In the genomic region with DNA sequence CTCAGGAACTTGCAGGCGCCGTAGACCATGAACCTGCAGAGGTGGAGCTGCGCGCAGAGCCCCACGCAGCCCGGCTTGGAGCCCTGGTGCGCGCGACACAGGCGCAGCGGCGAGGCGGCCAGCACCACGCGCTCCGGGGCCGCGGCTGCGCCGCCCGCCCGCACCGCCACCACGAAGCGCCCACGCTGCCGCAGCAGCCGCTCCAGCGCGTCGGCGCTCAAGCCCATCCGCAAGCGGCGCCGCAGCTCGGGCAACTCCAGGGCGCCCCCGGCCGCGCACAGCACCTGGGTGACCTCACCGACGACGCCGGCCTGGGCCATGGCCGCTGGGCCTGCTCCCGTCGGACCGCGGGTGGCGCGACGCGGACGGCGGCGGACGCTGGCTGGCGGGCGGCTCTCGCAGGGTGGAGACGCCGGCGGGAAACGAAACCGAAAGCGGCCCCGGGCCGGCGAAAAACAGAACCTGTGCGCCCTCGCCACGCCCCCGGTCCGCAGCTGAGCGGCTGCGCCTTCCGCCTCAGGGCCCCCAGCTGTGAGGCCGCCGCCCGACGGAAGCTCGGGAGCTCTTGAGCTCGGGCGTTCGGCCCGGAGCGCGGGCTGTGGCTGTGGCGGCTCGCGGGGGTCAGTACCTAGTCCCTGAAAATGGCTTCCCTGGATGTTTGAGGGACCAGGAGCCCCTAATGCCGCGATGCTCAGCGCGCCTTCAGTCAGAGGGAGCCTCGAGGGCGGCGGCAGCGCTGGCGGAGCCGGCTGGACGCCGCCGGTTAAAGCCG, we compare ENCODE assay signal across 1 cellular context.
TF ChIP-seq lines count a peak whose summit lies in the region.

Gene PARP12, minus strand, starts transcription at position 424 of the 772 bp plus-strand sequence. Its CDS starts 104 bp downstream, at position 320.

TF ChIP-seq in H1, 55 proteins besides CTCF, POLR2A, EP300 and RAD21:
- TF ChIP-seq ASH2L (IDR thresholded peaks at IDR 0.05; ENCODE audit: low read length) (peak; percentile 95), ATF2 (IDR thresholded peaks at IDR 0.05; ENCODE audit: low read length) (no peak), MAX (IDR thresholded peaks at IDR 0.05) (peak; percentile 64; the same call in 1 of the 2 replicates), SRF (IDR thresholded peaks at IDR 0.05; ENCODE audit: low read depth, low read length) (no peak), BCL11A (IDR thresholded peaks at IDR 0.05; ENCODE audit: low read depth in 2 of 2, low read length in 2 of 2) (no peak), ZNF274 (IDR thresholded peaks at IDR 0.05; ENCODE audit: borderline replicate concordance, extremely low read depth, low read length) (no peak), BRCA1 (IDR thresholded peaks at IDR 0.05; ENCODE audit: low read depth, low read length) (no peak), CTBP2 (IDR thresholded peaks at IDR 0.05; ENCODE audit: borderline replicate concordance, insufficient read depth, insufficient read length, low read length) (no peak), JUND (IDR thresholded peaks at IDR 0.05; ENCODE audit: low read length) (peak; percentile 12; the same call in 1 of the 2 replicates), SUZ12 (IDR thresholded peaks at IDR 0.05; ENCODE audit: low read length) (peak; percentile 29; the same call in 1 of the 2 replicates), CBX8 (IDR thresholded peaks at IDR 0.05; ENCODE audit: borderline replicate concordance, low read depth, low read length) (no peak), JUN (IDR thresholded peaks at IDR 0.05; ENCODE audit: low read depth, low read length) (peak; percentile 47; the same call in 1 of the 2 replicates), PHF8 (conservative IDR thresholded peaks at IDR 0.05; ENCODE audit: low read depth, low read length) (peak; percentile 59), SP4 (IDR thresholded peaks at IDR 0.05; ENCODE audit: low read length) (peak; percentile 78), RBBP5 (IDR thresholded peaks at IDR 0.05; ENCODE audit: borderline replicate concordance, low read depth, low read length) (peak; percentile 95), HDAC6 (IDR thresholded peaks at IDR 0.05; ENCODE audit: low read depth, low read length) (no peak), E2F6 (IDR thresholded peaks at IDR 0.05) (peak; percentile 63; the same call in 1 of the 2 replicates), YY1 (IDR thresholded peaks at IDR 0.05; ENCODE audit: low read depth, low read length) (peak; percentile 78; the same call in 1 of the 2 replicates), TAF1 (IDR thresholded peaks at IDR 0.05; ENCODE audit: low read depth, low read length) (peak; percentile 59), TAF7 (optimal IDR thresholded peaks at IDR 0.05; ENCODE audit: borderline replicate concordance, low read depth, low read length) (peak; percentile 39), SIRT6 (IDR thresholded peaks at IDR 0.05; ENCODE audit: low read length) (no peak), KDM4A (IDR thresholded peaks at IDR 0.05; ENCODE audit: low read depth, low read length, severe bottlenecking) (peak; percentile 81)
TF ChIP-seq in H1: peak in this region for 13.
